8 cellular contexts compared by ENCODE assay signal in the genomic region with DNA sequence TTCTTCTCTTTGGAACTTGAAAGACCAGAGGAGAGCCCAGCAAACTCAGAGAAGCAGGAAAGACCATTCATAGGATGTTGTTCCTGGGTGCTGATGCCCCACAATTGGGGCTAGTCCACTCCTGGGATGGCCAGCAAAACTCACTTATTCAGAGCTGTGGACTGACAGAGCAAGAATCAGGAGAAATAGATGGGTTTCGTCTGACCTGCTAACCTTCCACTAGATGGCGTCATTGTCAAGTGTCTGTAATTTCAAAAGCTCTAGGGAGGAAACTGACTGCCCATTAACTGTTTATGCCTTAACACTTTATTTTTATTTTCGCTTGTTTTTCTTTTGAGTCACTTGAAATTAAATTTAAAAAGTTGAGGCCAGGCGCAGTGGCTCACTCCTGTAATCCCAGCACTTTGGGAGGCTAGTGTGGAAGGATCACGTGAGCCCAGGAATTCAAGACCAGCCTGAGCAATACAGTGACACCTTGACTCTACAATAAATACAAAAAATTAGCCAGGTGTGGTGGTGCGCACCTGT. TPM values are rescaled to one million over a fixed set of nuclear protein-coding genes. Genes with fewer than 3 reads are reported as not detected.
DNase-seq lines count a peak whose midpoint lies in the region; ATAC-seq and TF ChIP-seq lines count a peak whose summit lies in the region.

No MANE protein-coding gene starts in this region.

- H3K9me3 ChIP-seq in left lung (no peaks in the 10 kb centered on the region), thyroid gland (no peaks in the 10 kb centered on the region)

- peak; percentile 62 for DNase-seq in AG09319 (ENCODE audit: extremely low read depth, low read depth)
- peak; percentile 67 for DNase-seq in NCI-H1105 treated with DMSO at 0.1 percent for 48 hours (lab: John Stamatoyannopoulos, UW)
- peak; percentile 57 to 75 for DNase-seq in SHP77 (lab: John Stamatoyannopoulos, UW)
- peak; percentile 92 for DNase-seq in choroid plexus epithelial cell (ENCODE audit: low read depth)
- no peak for DNase-seq in left lung
- DNase-seq in thyroid gland, result no peak

- ATAC-seq in left lung (peak; percentile 90), GM18870 (IDR thresholded peaks at IDR 0.05; ENCODE audit: unreplicated experiment) (no peak)

- H3K27me3 ChIP-seq in left lung, result no peaks in the 10 kb centered on the region
- H3K27me3 ChIP-seq in thyroid gland, result no peaks in the 10 kb centered on the region

- no peak overlapping the region for H3K4me3 ChIP-seq in choroid plexus epithelial cell (ENCODE audit: low read depth, low read length)
- H3K4me3 ChIP-seq in left lung, result no peak overlapping the region
- H3K4me3 ChIP-seq in thyroid gland (replicated peaks in 1 of 3), result no peak overlapping the region

- peak; percentile 73 for TF ChIP-seq CTCF in AG09319 (IDR thresholded peaks at IDR 0.05; ENCODE audit: low read depth, low read length)
- TF ChIP-seq CTCF in GM12873 (IDR thresholded peaks at IDR 0.05; ENCODE audit: insufficient read depth, low read depth, low read length, missing control alignments), result peak; percentile 77
- peak; percentile 83 for TF ChIP-seq CTCF in choroid plexus epithelial cell (conservative IDR thresholded peaks at IDR 0.05; ENCODE audit: low read depth, low read length)
- TF ChIP-seq CTCF in left lung (IDR thresholded peaks at IDR 0.05), result peak; percentile 68 to 81
- peak; percentile 49 to 84 (median 76) for TF ChIP-seq CTCF in thyroid gland (IDR thresholded peaks at IDR 0.05)

- intact Hi-C loops in left lung (cut with DNase I) (loop anchor here in 1 of 2 donors (5.0 kb wide), 1 partner anchor 72 kb away; no protein-coding TSS in a partner anchor), thyroid gland (cut with DNase I) (loop anchor here (5.0 to 10.0 kb wide), 2 partner anchors 72 to 225 kb away; no protein-coding TSS in a partner anchor)

- 33% methylated on average over 6 of the region's 6 CpGs for WGBS in thyroid gland, 2 donors

- no peaks in the 10 kb centered on the region for H3K36me3 ChIP-seq in left lung
- H3K36me3 ChIP-seq in thyroid gland, result no peaks in the 10 kb centered on the region

- H3K4me1 ChIP-seq in left lung, result peaks cover 0 to 22% of the 10 kb centered on the region in 2 donors
- H3K4me1 ChIP-seq in thyroid gland, result no peaks in the 10 kb centered on the region

- no peak overlapping the region for H3K27ac ChIP-seq in left lung
- H3K27ac ChIP-seq in thyroid gland, result no peak overlapping the region

- no peak for TF ChIP-seq POLR2A in thyroid gland (IDR thresholded peaks at IDR 0.05)

RNA-seq across cellular contexts. Expression of a gene that starts 28.7 kb away (rescaled TPM):
- total RNA-seq in left lung, result 10 to 100 TPM; 17.3 to 34.4 TPM
- total RNA-seq in thyroid gland, result 10 to 100 TPM in 1 of 4 donors, 1 to 10 TPM in 2, not detected in 1; 2.3 to 14.6 (median 6.8) TPM

RNA-seq across cellular contexts. Expression of a gene that starts 29.5 kb away (rescaled TPM):
- total RNA-seq in left lung (100 to 1,000 TPM; 308 to 476 TPM), thyroid gland (100 to 1,000 TPM in 2 of 4 donors, 10 to 100 TPM in 2; 59.1 to 184 (median 101) TPM)

Comparison
In these comparisons a context has a peak if more than half of its experiments do, and no peak if none do; other contexts are left out.
1. DNase-seq: peak in AG09319 (single experiment), NCI-H1105 treated with DMSO at 0.1 percent for 48 hours (single experiment), SHP77 (2 of 2) and choroid plexus epithelial cell (single experiment); none in left lung (0 of 2) and thyroid gland (0 of 2).
2. Peak in every context shown above with its lines, with median percentiles within 50 percentile points of each other: CTCF ChIP-seq.